In genomic region chr10:95777638-95778037, GRCh38 we compare ENCODE assay signal across 1 cellular context. TPM values are rescaled to one million over a fixed set of nuclear protein-coding genes. Genes with fewer than 3 reads are reported as not detected.
"Had no signal": no experiment of that assay in that cellular context is flagged by ENCODE, and none has a peak within 500 bp of the region (broad histone marks: within the 10 kb centered on the region; RNA-seq: fewer than 3 reads in every experiment).

No MANE protein-coding gene starts in this region.

RNA-seq across cellular contexts. Expression of gene ENTPD1, which starts 21.7 kb away (rescaled TPM):
- total RNA-seq: bronchial epithelial cell had no signal
